ENCODE assay signal across 2 cellular contexts in genomic region chr6:47073125-47074110, GRCh38.
TF ChIP-seq lines count a peak whose summit lies in the region.

No MANE protein-coding gene starts in this region.

TF ChIP-seq in IMR-90, 13 proteins besides CTCF, POLR2A, EP300 and RAD21:
- no peak for TF ChIP-seq CHD1 (IDR thresholded peaks at IDR 0.05; ENCODE audit: low read depth, low read length)
- TF ChIP-seq MXI1 (IDR thresholded peaks at IDR 0.05; ENCODE audit: borderline replicate concordance, low read depth, low read length) = no peak
- no peak for TF ChIP-seq CEBPB (IDR thresholded peaks at IDR 0.05; ENCODE audit: low read depth, low read length)
- no peak for TF ChIP-seq RFX5 (IDR thresholded peaks at IDR 0.05; ENCODE audit: low read depth, low read length)
- TF ChIP-seq MAZ (IDR thresholded peaks at IDR 0.05; ENCODE audit: borderline replicate concordance, low read depth, low read length) = no peak
- no peak for TF ChIP-seq SMC3 (IDR thresholded peaks at IDR 0.05; ENCODE audit: low read depth, low read length)
- no peak for TF ChIP-seq FOS (IDR thresholded peaks at IDR 0.05; ENCODE audit: low read depth, low read length)
- no peak for TF ChIP-seq NFE2L2 (IDR thresholded peaks at IDR 0.05; ENCODE audit: low read depth, low read length)
- no peak for TF ChIP-seq USF2 (IDR thresholded peaks at IDR 0.05; ENCODE audit: low read depth, low read length)
- TF ChIP-seq BHLHE40 (IDR thresholded peaks at IDR 0.05; ENCODE audit: low read depth, low read length) = no peak
- no peak for TF ChIP-seq MAFK (IDR thresholded peaks at IDR 0.05; ENCODE audit: low read depth, low read length)
- no peak for TF ChIP-seq ELK1 (IDR thresholded peaks at IDR 0.05; ENCODE audit: borderline replicate concordance, low read depth, low read length)

TF ChIP-seq in GM12878, 131 proteins besides CTCF, POLR2A, EP300 and RAD21:
- TF ChIP-seq SIX5 (IDR thresholded peaks at IDR 0.05; ENCODE audit: low read depth, low read length, severe bottlenecking) = no peak
TF ChIP-seq in GM12878: peak in this region for 0.
